In the genomic region with DNA sequence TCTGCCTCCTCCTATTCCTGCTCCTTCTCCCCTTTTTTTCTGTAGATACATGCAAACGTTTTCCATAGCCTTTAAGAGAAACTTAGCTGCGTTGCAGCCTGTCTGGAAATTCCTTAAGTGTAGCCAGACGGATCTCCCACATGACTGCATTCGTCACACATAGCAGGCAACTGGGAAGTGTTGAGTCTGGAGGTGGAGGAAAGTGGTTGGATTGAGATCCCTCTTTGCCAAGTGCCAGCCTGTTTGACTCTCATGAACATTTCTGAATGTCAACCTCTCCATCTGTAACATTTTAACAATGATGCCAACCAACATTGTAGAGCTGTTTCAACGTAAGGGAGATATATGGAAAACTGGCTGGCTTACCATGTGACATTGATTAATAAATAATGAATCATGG, we compare ENCODE assay signal across 20 cellular contexts. TPM values are rescaled to one million over a fixed set of nuclear protein-coding genes. Genes with fewer than 3 reads are reported as not detected.
"Had no signal": no experiment of that assay in that cellular context is flagged by ENCODE, and none has a peak within 500 bp of the region (broad histone marks: within the 10 kb centered on the region; RNA-seq: fewer than 3 reads in every experiment).

No MANE protein-coding gene starts in this region.

- DNase-seq: activated CD4-positive, alpha-beta T cell treated with anti-CD3 and anti-CD28 coated beads for 4 hours; activated CD8-positive, alpha-beta memory T cell treated with anti-CD3 and anti-CD28 coated beads, Interleukin-2, amount 50 U/mL, for 48 hours; activated CD8-positive, alpha-beta T cell treated with anti-CD3 and anti-CD28 coated beads for 36 hours; activated naive CD8-positive, alpha-beta T cell treated with anti-CD3 and anti-CD28 coated beads, Interleukin-2, amount 10 ng/mL, durations not matched to agents 7 days and 5 days; aorta; effector CD8-positive, alpha-beta T cell; hippocampal formation; lower lobe of right lung; midbrain; naive B cell; occipital lobe; psoas muscle; sigmoid colon; stimulated activated CD4-positive, alpha-beta T cell treated with anti-CD3 and anti-CD28 coated beads, Interleukin-12 subunit alpha, Interleukin-12 subunit beta, amount 100 ng/mL, for 4 hours; stimulated activated CD8-positive, alpha-beta memory T cell treated with anti-CD3 and anti-CD28 coated beads, Interleukin-4, amount 100 ng/mL, for 48 hours; stimulated activated naive CD8-positive, alpha-beta T cell treated with anti-CD3 and anti-CD28 coated beads, Interleukin-15, Interleukin-2, amounts not matched to agents 100 U/mL and 50 U/mL, for 24 hours; T-helper 1 cell; upper lobe of left lung had no signal

- ATAC-seq: activated CD8-positive, alpha-beta T cell treated with anti-CD3 and anti-CD28 coated beads for 36 hours; lower lobe of right lung; psoas muscle; stimulated activated naive CD8-positive, alpha-beta T cell treated with anti-CD3 and anti-CD28 coated beads, Interleukin-15, Interleukin-2, amounts not matched to agents 100 U/mL and 50 U/mL, for 24 hours had no signal

- H3K4me3 Mint-ChIP-seq: activated CD8-positive, alpha-beta T cell treated with anti-CD3 and anti-CD28 coated beads for 36 hours; activated naive CD8-positive, alpha-beta T cell treated with anti-CD3 and anti-CD28 coated beads, Interleukin-2, amount 10 ng/mL, durations not matched to agents 7 days and 5 days; naive B cell had no signal

- H3K9me3 Mint-ChIP-seq: activated CD8-positive, alpha-beta T cell treated with anti-CD3 and anti-CD28 coated beads for 36 hours; activated naive CD8-positive, alpha-beta T cell treated with anti-CD3 and anti-CD28 coated beads, Interleukin-2, amount 10 ng/mL, durations not matched to agents 7 days and 5 days had no signal

- H3K27ac Mint-ChIP-seq: activated CD8-positive, alpha-beta T cell treated with anti-CD3 and anti-CD28 coated beads for 36 hours; activated naive CD8-positive, alpha-beta T cell treated with anti-CD3 and anti-CD28 coated beads, Interleukin-2, amount 10 ng/mL, durations not matched to agents 7 days and 5 days; naive B cell had no signal

- H3K4me1 Mint-ChIP-seq: activated naive CD8-positive, alpha-beta T cell treated with anti-CD3 and anti-CD28 coated beads, Interleukin-2, amount 10 ng/mL, durations not matched to agents 7 days and 5 days; naive B cell had no signal

- H3K36me3 Mint-ChIP-seq: activated naive CD8-positive, alpha-beta T cell treated with anti-CD3 and anti-CD28 coated beads, Interleukin-2, amount 10 ng/mL, durations not matched to agents 7 days and 5 days; naive B cell had no signal

RNA-seq across cellular contexts. Expression of a gene that starts 45.1 kb away (rescaled TPM):
- total RNA-seq: activated CD8-positive, alpha-beta T cell treated with anti-CD3 and anti-CD28 coated beads for 36 hours; activated naive CD8-positive, alpha-beta T cell treated with anti-CD3 and anti-CD28 coated beads, Interleukin-2, amount 10 ng/mL, durations not matched to agents 7 days and 5 days; aorta; cardiac muscle cell; lower lobe of right lung; occipital lobe; psoas muscle; sigmoid colon; suprapubic skin; upper lobe of left lung had no signal
